ENCODE assay signal across 8 cellular contexts in genomic region chr2:71510196-71510807, GRCh38. TPM values are rescaled to one million over a fixed set of nuclear protein-coding genes. Genes with fewer than 3 reads are reported as not detected.
A peak's percentile ranks its signal among the peaks of the same experiment; 100 is the strongest.
DNase-seq lines count a peak whose midpoint lies in the region; ATAC-seq and TF ChIP-seq lines count a peak whose summit lies in the region.

No MANE protein-coding gene starts in this region.

- H3K27me3 ChIP-seq in GM06990 (replicated peaks; ENCODE audit: control insufficient read depth, insufficient read depth, low read length) (no peaks in the 10 kb centered on the region; the same call in none of the 2 replicates), neural cell (ENCODE audit: insufficient read depth, low read depth, low read length) (no peaks in the 10 kb centered on the region)

- no peaks in the 10 kb centered on the region for H3K4me1 Mint-ChIP-seq in stimulated activated naive CD8-positive, alpha-beta T cell treated with anti-CD3 and anti-CD28 coated beads, Interleukin-15, amount 100 ng/mL, for 72 hours

- no peak overlapping the region for H3K27ac Mint-ChIP-seq in stimulated activated naive CD8-positive, alpha-beta T cell treated with anti-CD3 and anti-CD28 coated beads, Interleukin-15, amount 100 ng/mL, for 72 hours

- peak; percentile 67 for ATAC-seq in HG03175 (IDR thresholded peaks at IDR 0.05; ENCODE audit: unreplicated experiment)
- ATAC-seq in stimulated activated naive CD8-positive, alpha-beta T cell treated with anti-CD3 and anti-CD28 coated beads, Interleukin-15, amount 100 ng/mL, for 72 hours = peak; percentile 61

- TF ChIP-seq CTCF in GM06990 (IDR thresholded peaks at IDR 0.05; ENCODE audit: insufficient read depth, low read length, poor library complexity, severe bottlenecking) (peak; percentile 89), OCI-LY7 (conservative IDR thresholded peaks at IDR 0.05; ENCODE audit: low read length) (peak; percentile 93), neural cell (IDR thresholded peaks at IDR 0.05; ENCODE audit: poor library complexity, severe bottlenecking) (peak; percentile 89)

- no peaks in the 10 kb centered on the region for H3K9me3 Mint-ChIP-seq in stimulated activated naive CD8-positive, alpha-beta T cell treated with anti-CD3 and anti-CD28 coated beads, Interleukin-15, amount 100 ng/mL, for 72 hours

- H3K79me2 ChIP-seq in OCI-LY7 (ENCODE audit: insufficient read depth, low read depth, low read length) = no peaks in the 10 kb centered on the region
- no peaks in the 10 kb centered on the region for H3K79me2 ChIP-seq in neural cell (replicated peaks; ENCODE audit: insufficient read depth, low read length)

- H3F3A ChIP-seq in neural cell (ENCODE audit: insufficient read depth, low read length, poor library complexity, severe bottlenecking) = no peaks in the 10 kb centered on the region

- no TSS peak for BruUV-seq in OCI-LY7 (replicated peaks; lab: Mats Ljungman, UMichigan)

- CTCF ChIA-PET in OCI-LY7 (lab: Charles Lee; ENCODE audit: unreplicated experiment) = interaction anchor here (0.8 to 1.0 kb wide), 2 partner anchors 23 to 211 kb away, joined by 3 to 4 read pairs; no protein-coding TSS in a partner anchor

- POLR2A ChIA-PET in OCI-LY7 (lab: Charles Lee) = interaction anchor here (1.2 kb wide), 1 partner anchor 178 kb away, joined by 3 read pairs; no protein-coding TSS in a partner anchor

- H3K9me3 ChIP-seq in OCI-LY7 (ENCODE audit: low read length) (no peaks in the 10 kb centered on the region), neural cell (ENCODE audit: low read length) (no peaks in the 10 kb centered on the region)

- H3K27me3 Mint-ChIP-seq in stimulated activated naive CD8-positive, alpha-beta T cell treated with anti-CD3 and anti-CD28 coated beads, Interleukin-15, amount 100 ng/mL, for 72 hours = peaks cover 9% of the 10 kb centered on the region

- intact Hi-C loops in OCI-LY7 (cut with micrococcal nuclease; ENCODE audit: unreplicated experiment) = loop anchor here (1.0 to 10.0 kb wide), 4 partner anchors 46 to 353 kb away; no protein-coding TSS in a partner anchor

- no peaks in the 10 kb centered on the region for H3K9me2 ChIP-seq in OCI-LY7 (ENCODE audit: insufficient read depth, low read length)
- no peaks in the 10 kb centered on the region for H3K9me2 ChIP-seq in neural cell (ENCODE audit: insufficient read depth, low read length)

- no peaks in the 10 kb centered on the region for H3K4me1 ChIP-seq in OCI-LY7 (ENCODE audit: insufficient read depth, low read length, poor library complexity, severe bottlenecking)

- peak; percentile 83 for TF ChIP-seq RAD21 in neural cell (conservative IDR thresholded peaks at IDR 0.05)

- H3K27ac ChIP-seq in OCI-LY7 (ENCODE audit: low read depth, low read length, poor library complexity, severe bottlenecking) (no peak overlapping the region), neural cell (ENCODE audit: low read length) (no peak overlapping the region)

- no peaks in the 10 kb centered on the region for H3K36me3 ChIP-seq in GM06990 (ENCODE audit: control insufficient read depth, insufficient read depth, low read length)
- no peaks in the 10 kb centered on the region for H3K36me3 ChIP-seq in OCI-LY7 (ENCODE audit: insufficient read depth, low read length)
- H3K36me3 ChIP-seq in neural cell (ENCODE audit: insufficient read depth, low read length) = no peaks in the 10 kb centered on the region

- H4K20me1 ChIP-seq in OCI-LY7 (ENCODE audit: insufficient read depth, low read length) = no peaks in the 10 kb centered on the region; the same call in 1 of the 2 replicates
- H4K20me1 ChIP-seq in neural cell (ENCODE audit: insufficient read depth) = no peaks in the 10 kb centered on the region

- H3K4me2 ChIP-seq in OCI-LY7 (ENCODE audit: low read length) = no peak overlapping the region
- no peak overlapping the region for H3K4me2 ChIP-seq in neural cell (ENCODE audit: low read length)

- H3K9ac ChIP-seq in neural cell (ENCODE audit: low read length) = no peak overlapping the region

- H2AFZ ChIP-seq in OCI-LY7 (ENCODE audit: low read length) (no peak overlapping the region), neural cell (ENCODE audit: low read depth, low read length) (no peak overlapping the region)

- H3K4me3 Mint-ChIP-seq in stimulated activated naive CD8-positive, alpha-beta T cell treated with anti-CD3 and anti-CD28 coated beads, Interleukin-15, amount 100 ng/mL, for 72 hours = no peak overlapping the region

- DNase-seq in GM06990 (ENCODE audit: extremely low read depth, insufficient read length) (no peak), OCI-LY7 (ENCODE audit: low spot score) (peak; percentile 71), fibroblast of gingiva (ENCODE audit: low read depth) (peak; percentile 26), middle frontal gyrus (ENCODE audit: extremely low spot score, low spot score) (no peak)
- peak; percentile 68 for DNase-seq in activated T-cell treated with anti-CD3 and anti-CD28 coated beads, Interleukin-2, amount 50 U/mL, for 1 hour
- peak; percentile 61 to 62 for DNase-seq in stimulated activated naive CD8-positive, alpha-beta T cell treated with anti-CD3 and anti-CD28 coated beads, Interleukin-15, amount 100 ng/mL, for 72 hours

- H3K4me3 ChIP-seq in GM06990 (replicated peaks; ENCODE audit: low read depth, low read length) = no peak overlapping the region
- no peak overlapping the region for H3K4me3 ChIP-seq in OCI-LY7 (ENCODE audit: low read depth, low read length, poor library complexity, severe bottlenecking)
- H3K4me3 ChIP-seq in neural cell (ENCODE audit: low read length) = no peak overlapping the region

- no peak for TF ChIP-seq EP300 in neural cell (conservative IDR thresholded peaks at IDR 0.05; ENCODE audit: poor library complexity, severe bottlenecking)

TF ChIP-seq in neural cell, 6 proteins besides CTCF, POLR2A, EP300 and RAD21:
- TF ChIP-seq SMC3 (conservative IDR thresholded peaks at IDR 0.05; ENCODE audit: poor library complexity) (peak; percentile 93), EZH2 (IDR thresholded peaks at IDR 0.05; ENCODE audit: borderline replicate concordance, insufficient read depth, low read length, poor library complexity, severe bottlenecking) (no peak), MXI1 (conservative IDR thresholded peaks at IDR 0.05; ENCODE audit: poor library complexity, severe bottlenecking) (no peak)

RNA-seq across cellular contexts. Expression of gene DYSF, which starts 56.9 kb away (rescaled TPM):
- not detected in 2 replicates for total RNA-seq in OCI-LY7 (2014; rRNA removed; shearing (Covaris generic))
- not detected in 2 replicates for total RNA-seq in OCI-LY7 (2022)
- polyA plus RNA-seq in neural cell = 0.04 TPM in 1 of 2 replicates, not detected in the other
- under 0.01 and 0.35 TPM in 2 replicates for polyA minus RNA-seq in neural cell

Comparison
In these comparisons a context has a peak if more than half of its experiments do, and no peak if none do; other contexts are left out.
1. DNase-seq: peak in OCI-LY7 (single experiment), activated T-cell treated with anti-CD3 and anti-CD28 coated beads, Interleukin-2, amount 50 U/mL, for 1 hour (single experiment), fibroblast of gingiva (single experiment) and stimulated activated naive CD8-positive, alpha-beta T cell treated with anti-CD3 and anti-CD28 coated beads, Interleukin-15, amount 100 ng/mL, for 72 hours (2 of 2); none in GM06990 (single experiment) and middle frontal gyrus (single experiment).
2. Peak in every context shown above with its lines, with median percentiles within 50 percentile points of each other: CTCF ChIP-seq.